In the genomic region with DNA sequence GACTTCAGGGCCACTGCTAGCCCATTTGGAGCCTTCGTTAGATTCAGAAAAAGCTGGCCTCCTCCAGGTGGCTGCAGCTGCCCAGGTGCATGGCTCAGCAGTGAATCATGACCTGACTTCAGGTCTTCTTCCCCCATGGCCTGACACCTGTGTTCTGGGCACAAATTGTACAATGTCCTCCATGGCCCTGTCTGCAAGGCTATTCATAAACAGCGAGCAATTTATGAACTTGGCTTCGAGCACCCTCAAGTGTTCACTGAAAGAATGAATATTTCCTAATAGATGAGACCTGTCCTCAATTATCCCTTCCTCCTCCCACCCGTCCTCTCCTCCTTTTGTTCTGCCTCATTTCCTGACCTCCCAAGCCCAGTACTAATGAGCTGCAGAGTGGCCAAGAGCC, we compare ENCODE assay signal across 11 cellular contexts.
DNase-seq lines count a peak whose midpoint lies in the region; ATAC-seq, FAIRE-seq and TF ChIP-seq lines count a peak whose summit lies in the region.
"Had no signal": no experiment of that assay in that cellular context is flagged by ENCODE, and none has a peak within 500 bp of the region (broad histone marks: within the 10 kb centered on the region; RNA-seq: fewer than 3 reads in every experiment).

No MANE protein-coding gene starts in this region.

- in situ Hi-C loops in GM13977 (cut with MboI; ENCODE audit: low pct_unique_long_range_greater_than_20kb, low sequenced_read_pairs, unreplicated experiment): no loop called here

- peak; percentile 55 for TF ChIP-seq CTCF in AG10803 (conservative IDR thresholded peaks at IDR 0.05; ENCODE audit: low read length)
- TF ChIP-seq CTCF in GM13977 (IDR thresholded peaks at IDR 0.05; ENCODE audit: extremely low read depth, insufficient read depth, missing control alignments): peak; percentile 37
- no peak for TF ChIP-seq CTCF in fibroblast of pulmonary artery (IDR thresholded peaks at IDR 0.05; ENCODE audit: low read length, missing control alignments)

- peak; percentile 52 for DNase-seq in AG10803 (ENCODE audit: low read depth)
- DNase-seq in GM13977 (ENCODE audit: low spot score): no peak
- peak; percentile 65 for DNase-seq in OCI-M1 (lab: John Stamatoyannopoulos, UW)
- DNase-seq in fibroblast of pulmonary artery (ENCODE audit: low read depth): peak; percentile 31
- DNase-seq in OCI-M2 (lab: John Stamatoyannopoulos, UW; ENCODE audit: unreplicated experiment): no peak
- no peak for DNase-seq in RCC 7860 (ENCODE audit: low spot score)
- DNase-seq: activated naive CD8-positive, alpha-beta T cell treated with anti-CD3 and anti-CD28 coated beads, Interleukin-2, amount 50 U/mL, for 24 hours; NCI-H1930 had no signal

- no peak overlapping the region for H3K4me3 ChIP-seq in AG10803 (ENCODE audit: low read length)
- no peak overlapping the region for H3K4me3 ChIP-seq in fibroblast of pulmonary artery (replicated peaks; ENCODE audit: low read depth, low read length)

- no peak for ATAC-seq in GM18498 (IDR thresholded peaks at IDR 0.05; ENCODE audit: unreplicated experiment)
- ATAC-seq in HG03342 (IDR thresholded peaks at IDR 0.05; ENCODE audit: unreplicated experiment): no peak
- ATAC-seq: activated CD4-positive, CD25-positive, alpha-beta regulatory T cell treated with anti-CD3 and anti-CD28 coated beads, Interleukin-2, amount 50 U/mL, for 24 hours; activated naive CD8-positive, alpha-beta T cell treated with anti-CD3 and anti-CD28 coated beads, Interleukin-2, amount 50 U/mL, for 24 hours had no signal

- FAIRE-seq in RCC 7860 (lab: Jason Lieb, UNC): no peak

Comparison
In these comparisons a context has a peak if more than half of its experiments do, and no peak if none do; other contexts are left out.
1. DNase-seq: peak in AG10803 (single experiment), OCI-M1 (single experiment) and fibroblast of pulmonary artery (single experiment); none in GM13977 (single experiment), OCI-M2 (single experiment) and RCC 7860 (single experiment).